31 cellular contexts compared by ENCODE assay signal in genomic region chr19:31974290-31974689, GRCh38.
"Had no signal": no experiment of that assay in that cellular context is flagged by ENCODE, and none has a peak within 500 bp of the region (broad histone marks: within the 10 kb centered on the region; RNA-seq: fewer than 3 reads in every experiment).

No MANE protein-coding gene starts in this region.

- H3K27ac Mint-ChIP-seq: naive B cell; naive thymus-derived CD8-positive, alpha-beta T cell; natural killer cell treated with Interleukin-12 subunit alpha and Interleukin-12 subunit beta and Interleukin-15 and Interleukin-18, amount 100 ng/mL, for 72 hours; progenitor cell of endocrine pancreas; stimulated activated memory B cell treated with anti-CD40 and anti-IgM and Interleukin-4, amounts not matched to agents 10 μg/mL and 1 μg/mL and 100 μg/mL, for 72 hours; stimulated activated naive CD8-positive, alpha-beta T cell treated with anti-CD3 and anti-CD28 coated beads, Interleukin-15, amount 100 ng/mL, for 72 hours had no signal

- H3K27ac ChIP-seq: neutrophil, ovary, parathyroid adenoma, psoas muscle, right lobe of liver, sigmoid colon, skin epidermis, spleen, testis, tibial nerve, upper lobe of left lung, vagina had no signal

- H3K4me1 Mint-ChIP-seq: naive B cell; naive thymus-derived CD8-positive, alpha-beta T cell; neural crest cell; stimulated activated memory B cell treated with anti-CD40 and anti-IgM and Interleukin-4, amounts not matched to agents 10 μg/mL and 1 μg/mL and 100 μg/mL, for 72 hours; stimulated activated naive CD8-positive, alpha-beta T cell treated with anti-CD3 and anti-CD28 coated beads, Interleukin-15, amount 100 ng/mL, for 72 hours had no signal

- ATAC-seq: naive thymus-derived CD8-positive, alpha-beta T cell; psoas muscle; right cardiac atrium; right lobe of liver; stimulated activated memory B cell treated with anti-CD40 and anti-IgM and Interleukin-4, amounts not matched to agents 10 μg/mL and 1 μg/mL and 100 μg/mL, for 72 hours; stimulated activated naive CD8-positive, alpha-beta T cell treated with anti-CD3 and anti-CD28 coated beads, Interleukin-15, amount 100 ng/mL, for 72 hours; stimulated activated naive CD8-positive, alpha-beta T cell treated with anti-CD3 and anti-CD28 coated beads, Interleukin-15, Interleukin-2, amounts not matched to agents 100 U/mL and 50 U/mL, for 24 hours had no signal

- H3K36me3 ChIP-seq: neutrophil, ovary, right lobe of liver, sigmoid colon, spleen, tibial nerve, upper lobe of left lung, vagina had no signal

- DNase-seq: naive B cell; naive thymus-derived CD8-positive, alpha-beta T cell; nephron progenitor cell; nucleus accumbens; ovary; posterior cingulate gyrus; psoas muscle; right cardiac atrium; right lobe of liver; sigmoid colon; spleen; stimulated activated CD4-positive, alpha-beta T cell treated with anti-CD3 and anti-CD28 coated beads, Interleukin-12 subunit alpha, Interleukin-12 subunit beta, amount 100 ng/mL, for 4 hours; stimulated activated CD4-positive, alpha-beta T cell treated with anti-CD3 and anti-CD28 coated beads, Interleukin-1b, Interleukin-23, amount 100 ng/mL, for 48 hours; stimulated activated CD4-positive, alpha-beta T cell treated with anti-CD3 and anti-CD28 coated beads, Interleukin-4, amount 100 ng/mL, for 4 hours; stimulated activated CD8-positive, alpha-beta memory T cell treated with anti-CD3 and anti-CD28 coated beads, Interleukin-4, amount 100 ng/mL, for 48 hours; stimulated activated naive CD4-positive, alpha-beta T cell; stimulated activated naive CD8-positive, alpha-beta T cell treated with anti-CD3 and anti-CD28 coated beads, Interleukin-15, amount 100 ng/mL, for 72 hours; stimulated activated naive CD8-positive, alpha-beta T cell treated with anti-CD3 and anti-CD28 coated beads, Interleukin-15, Interleukin-2, amounts not matched to agents 100 U/mL and 50 U/mL, for 24 hours; testis; trophoblast cell; upper lobe of left lung had no signal

- H3K9me3 ChIP-seq: neutrophil, ovary, psoas muscle, right lobe of liver, spleen, testis, upper lobe of left lung, vagina had no signal

- H3K4me1 ChIP-seq: parathyroid adenoma, psoas muscle, right lobe of liver, spleen, testis, tibial nerve, upper lobe of left lung, vagina had no signal

- H3K4me3 Mint-ChIP-seq: naive B cell; naive thymus-derived CD8-positive, alpha-beta T cell; natural killer cell treated with Interleukin-12 subunit alpha and Interleukin-12 subunit beta and Interleukin-15 and Interleukin-18, amount 100 ng/mL, for 72 hours; nephron progenitor cell; neural crest cell; stimulated activated memory B cell treated with anti-CD40 and anti-IgM and Interleukin-4, amounts not matched to agents 10 μg/mL and 1 μg/mL and 100 μg/mL, for 72 hours; stimulated activated naive CD8-positive, alpha-beta T cell treated with anti-CD3 and anti-CD28 coated beads, Interleukin-15, amount 100 ng/mL, for 72 hours had no signal

- H3K4me2 ChIP-seq: smooth muscle cell had no signal

- H3K79me2 ChIP-seq: parathyroid adenoma had no signal

- H2AFZ ChIP-seq: parathyroid adenoma had no signal

- H3K9ac ChIP-seq: parathyroid adenoma had no signal

- H3K36me3 Mint-ChIP-seq: naive B cell; naive thymus-derived CD8-positive, alpha-beta T cell; natural killer cell treated with Interleukin-12 subunit alpha and Interleukin-12 subunit beta and Interleukin-15 and Interleukin-18, amount 100 ng/mL, for 72 hours; stimulated activated memory B cell treated with anti-CD40 and anti-IgM and Interleukin-4, amounts not matched to agents 10 μg/mL and 1 μg/mL and 100 μg/mL, for 72 hours had no signal

- H3K27me3 ChIP-seq: neutrophil, ovary, right lobe of liver, sigmoid colon, spleen, testis, tibial nerve, upper lobe of left lung, vagina had no signal

- H3K9me3 Mint-ChIP-seq: natural killer cell treated with Interleukin-12 subunit alpha and Interleukin-12 subunit beta and Interleukin-15 and Interleukin-18, amount 100 ng/mL, for 72 hours; neural crest cell; stimulated activated naive CD8-positive, alpha-beta T cell treated with anti-CD3 and anti-CD28 coated beads, Interleukin-15, amount 100 ng/mL, for 72 hours had no signal

- H3K27me3 Mint-ChIP-seq: naive B cell; stimulated activated memory B cell treated with anti-CD40 and anti-IgM and Interleukin-4, amounts not matched to agents 10 μg/mL and 1 μg/mL and 100 μg/mL, for 72 hours had no signal

- H3K4me3 ChIP-seq: ovary, psoas muscle, right lobe of liver, sigmoid colon, skin epidermis, smooth muscle cell, spleen, testis, tibial nerve, upper lobe of left lung, vagina had no signal
